ENCODE assay signal across 34 cellular contexts in genomic region chr2:80706951-80707350, GRCh38.
"Had no signal": no experiment of that assay in that cellular context is flagged by ENCODE, and none has a peak within 500 bp of the region (broad histone marks: within the 10 kb centered on the region; RNA-seq: fewer than 3 reads in every experiment).

No MANE protein-coding gene starts in this region.

- H3K9me3 ChIP-seq: ascending aorta, Peyer's patch had no signal

- H3K4me3 Mint-ChIP-seq: activated CD4-positive, alpha-beta T cell treated with anti-CD3 and anti-CD28 coated beads, Interleukin-2, amount 10 ng/mL, durations not matched to agents 24 days and 14 days; activated CD8-positive, alpha-beta T cell treated with anti-CD3 and anti-CD28 coated beads for 36 hours; activated naive CD8-positive, alpha-beta T cell treated with anti-CD3 and anti-CD28 coated beads for 36 hours; activated T-cell treated with anti-CD3 and anti-CD28 coated beads, Interleukin-2, amount 50 U/mL, for 72 hours; activated T-helper 17 cell treated with anti-CD3 and anti-CD28 coated beads, Interleukin-2, amount 50 U/mL, for 72 hours; central memory CD8-positive, alpha-beta T cell had no signal

- H3K27me3 Mint-ChIP-seq: activated CD4-positive, alpha-beta T cell treated with anti-CD3 and anti-CD28 coated beads, Interleukin-2, amount 10 ng/mL, durations not matched to agents 24 days and 14 days; activated CD8-positive, alpha-beta T cell treated with anti-CD3 and anti-CD28 coated beads for 36 hours; activated naive CD8-positive, alpha-beta T cell treated with anti-CD3 and anti-CD28 coated beads for 36 hours; activated T-helper 17 cell treated with anti-CD3 and anti-CD28 coated beads, Interleukin-2, amount 50 U/mL, for 72 hours; central memory CD8-positive, alpha-beta T cell had no signal

- H3K27ac Mint-ChIP-seq: activated CD4-positive, alpha-beta T cell treated with anti-CD3 and anti-CD28 coated beads, Interleukin-2, amount 10 ng/mL, durations not matched to agents 24 days and 14 days; activated CD8-positive, alpha-beta T cell treated with anti-CD3 and anti-CD28 coated beads for 36 hours; activated naive CD8-positive, alpha-beta T cell treated with anti-CD3 and anti-CD28 coated beads for 36 hours; activated T-cell treated with anti-CD3 and anti-CD28 coated beads, Interleukin-2, amount 50 U/mL, for 72 hours; activated T-helper 17 cell treated with anti-CD3 and anti-CD28 coated beads, Interleukin-2, amount 50 U/mL, for 72 hours had no signal

- H3K36me3 Mint-ChIP-seq: activated naive CD8-positive, alpha-beta T cell treated with anti-CD3 and anti-CD28 coated beads for 36 hours had no signal

- H3K4me1 ChIP-seq: ascending aorta, Peyer's patch had no signal

- H3K4me1 Mint-ChIP-seq: activated CD4-positive, alpha-beta T cell treated with anti-CD3 and anti-CD28 coated beads, Interleukin-2, amount 10 ng/mL, durations not matched to agents 24 days and 14 days; activated naive CD8-positive, alpha-beta T cell treated with anti-CD3 and anti-CD28 coated beads for 36 hours; activated T-helper 17 cell treated with anti-CD3 and anti-CD28 coated beads, Interleukin-2, amount 50 U/mL, for 72 hours; central memory CD8-positive, alpha-beta T cell had no signal

- H3K4me3 ChIP-seq: ascending aorta, cardiac muscle cell, Peyer's patch had no signal

- DNase-seq: activated CD4-positive, alpha-beta T cell treated with anti-CD3 and anti-CD28 coated beads, Interleukin-2, amount 10 ng/mL, durations not matched to agents 24 days and 14 days; activated CD4-positive, alpha-beta T cell treated with anti-CD3 and anti-CD28 coated beads, Interleukin-2, amount 50 U/mL, for 4 hours; activated CD8-positive, alpha-beta T cell treated with anti-CD3 and anti-CD28 coated beads for 36 hours; activated effector memory CD4-positive, alpha-beta T cell treated with anti-CD3 and anti-CD28 coated beads, Interleukin-2, amount 50 U/mL, for 16 hours; activated naive CD4-positive, alpha-beta T cell; activated naive CD4-positive, alpha-beta T cell treated with anti-CD3 and anti-CD28 coated beads, Interleukin-2, amount 50 U/mL, for 16 hours; activated naive CD8-positive, alpha-beta T cell treated with anti-CD3 and anti-CD28 coated beads for 36 hours; activated T-cell treated with anti-CD3 and anti-CD28 coated beads, Interleukin-2, amount 50 U/mL, for 1 hour; activated T-cell treated with anti-CD3 and anti-CD28 coated beads, Interleukin-2, amount 50 U/mL, for 72 hours; amygdala; Kasumi-1; NCI-H1092 treated with DMSO at 0.1 percent for 48 hours; NCI-H1417; NCI-H146; NCI-H187; NCI-H2029 treated with DMSO at 0.1 percent for 48 hours; NCI-H2107; NCI-H2171; NCI-H510A; NCI-H526; NCI-H748 treated with DMSO at 0.1 percent for 48 hours; NK-92 treated with Interleukin-12 subunit alpha and Interleukin-12 subunit beta, amount 100 ng/mL, for 24 hours; PC-3; Peyer's patch; Right ventricle myocardium superior; SW 1271; T-helper 1 cell; T-helper 2 cell; T-helper 9 cell had no signal

- H3K36me3 ChIP-seq: ascending aorta, cardiac muscle cell, Peyer's patch had no signal

- H3K27ac ChIP-seq: ascending aorta, cardiac muscle cell, Peyer's patch, RWPE1 had no signal

- H3K27me3 ChIP-seq: ascending aorta, cardiac muscle cell, Peyer's patch had no signal

- ATAC-seq: activated CD8-positive, alpha-beta T cell treated with anti-CD3 and anti-CD28 coated beads for 36 hours; activated T-cell treated with anti-CD3 and anti-CD28 coated beads, Interleukin-2, amount 50 U/mL, for 72 hours; activated T-helper 17 cell treated with anti-CD3 and anti-CD28 coated beads, Interleukin-2, amount 50 U/mL, for 72 hours; PC-3 had no signal
